In genomic region chr1:89633745-89634625, GRCh38 we compare ENCODE assay signal across 8 cellular contexts. TPM values are rescaled to one million over a fixed set of nuclear protein-coding genes. Genes with fewer than 3 reads are reported as not detected.
DNase-seq lines count a peak whose midpoint lies in the region; ATAC-seq and TF ChIP-seq lines count a peak whose summit lies in the region.

No MANE protein-coding gene starts in this region.

- no peaks in the 10 kb centered on the region for H3K36me3 ChIP-seq in Karpas-422 (ENCODE audit: insufficient read depth, low read length)

- no peaks in the 10 kb centered on the region for H3K27me3 ChIP-seq in Karpas-422 (ENCODE audit: low read length)

- no peaks in the 10 kb centered on the region for H3K79me2 ChIP-seq in Karpas-422 (ENCODE audit: low read length)

- H3K9me2 ChIP-seq in Karpas-422 (replicated peaks; ENCODE audit: insufficient read depth, low read length): no peaks in the 10 kb centered on the region

- no peaks in the 10 kb centered on the region for H3K9me3 Mint-ChIP-seq in activated CD8-positive, alpha-beta memory T cell treated with anti-CD3 and anti-CD28 coated beads, Interleukin-2, amount 10 ng/mL, durations not matched to agents 7 days and 5 days (ENCODE audit: low read depth)
- H3K9me3 Mint-ChIP-seq in activated T-cell treated with anti-CD3 and anti-CD28 coated beads, Interleukin-2, amount 50 U/mL, for 24 hours: no peaks in the 10 kb centered on the region
- H3K9me3 Mint-ChIP-seq in osteocyte (ENCODE audit: unreplicated experiment): no peaks in the 10 kb centered on the region

- no peaks in the 10 kb centered on the region for H3K9me3 ChIP-seq in Karpas-422 (ENCODE audit: low read length)

- H3K27me3 Mint-ChIP-seq in activated CD8-positive, alpha-beta memory T cell treated with anti-CD3 and anti-CD28 coated beads, Interleukin-2, amount 10 ng/mL, durations not matched to agents 7 days and 5 days: no peaks in the 10 kb centered on the region
- H3K27me3 Mint-ChIP-seq in activated T-cell treated with anti-CD3 and anti-CD28 coated beads, Interleukin-2, amount 50 U/mL, for 24 hours: no peaks in the 10 kb centered on the region
- no peaks in the 10 kb centered on the region for H3K27me3 Mint-ChIP-seq in osteocyte (ENCODE audit: unreplicated experiment)

- peak overlapping the region; percentile 94 for H3K27ac Mint-ChIP-seq in activated CD8-positive, alpha-beta memory T cell treated with anti-CD3 and anti-CD28 coated beads, Interleukin-2, amount 10 ng/mL, durations not matched to agents 7 days and 5 days
- peak overlapping the region; percentile 93 for H3K27ac Mint-ChIP-seq in activated T-cell treated with anti-CD3 and anti-CD28 coated beads, Interleukin-2, amount 50 U/mL, for 24 hours
- H3K27ac Mint-ChIP-seq in osteocyte (ENCODE audit: unreplicated experiment): peak overlapping the region; percentile 69

- H3K4me1 Mint-ChIP-seq in activated CD8-positive, alpha-beta memory T cell treated with anti-CD3 and anti-CD28 coated beads, Interleukin-2, amount 10 ng/mL, durations not matched to agents 7 days and 5 days: peaks cover 67% of the 10 kb centered on the region
- H3K4me1 Mint-ChIP-seq in activated T-cell treated with anti-CD3 and anti-CD28 coated beads, Interleukin-2, amount 50 U/mL, for 24 hours (ENCODE audit: low read depth): peaks cover 70% of the 10 kb centered on the region
- peaks cover 15% of the 10 kb centered on the region for H3K4me1 Mint-ChIP-seq in osteocyte (ENCODE audit: unreplicated experiment)

- H3K4me3 Mint-ChIP-seq in activated CD8-positive, alpha-beta memory T cell treated with anti-CD3 and anti-CD28 coated beads, Interleukin-2, amount 10 ng/mL, durations not matched to agents 7 days and 5 days: peak overlapping the region; percentile 93
- H3K4me3 Mint-ChIP-seq in activated T-cell treated with anti-CD3 and anti-CD28 coated beads, Interleukin-2, amount 50 U/mL, for 24 hours: peak overlapping the region; percentile 91
- H3K4me3 Mint-ChIP-seq in osteocyte (ENCODE audit: unreplicated experiment): peak overlapping the region; percentile 83

- no peak for DNase-seq in activated CD8-positive, alpha-beta memory T cell treated with anti-CD3 and anti-CD28 coated beads, Interleukin-2, amount 10 ng/mL, durations not matched to agents 7 days and 5 days
- no peak for DNase-seq in activated CD8-positive, alpha-beta memory T cell treated with anti-CD3 and anti-CD28 coated beads, Interleukin-2, amount 50 U/mL, for 48 hours
- DNase-seq in Karpas-422 (no peak), foreskin fibroblast (peak in 1 of 2 donors; percentile 60), osteocyte (ENCODE audit: extremely low spot score, unreplicated experiment) (no peak), dedifferentiated amniotic fluid mesenchymal stem cell (ENCODE audit: extremely low spot score) (no peak)
- no peak for DNase-seq in activated T-cell treated with anti-CD3 and anti-CD28 coated beads, Interleukin-2, amount 50 U/mL, for 24 hours
- no peak for DNase-seq in activated CD4-positive, CD25-positive, alpha-beta regulatory T cell (lab: John Stamatoyannopoulos, UW)

- H3K4me1 ChIP-seq in Karpas-422 (ENCODE audit: low read length): peaks cover 25% of the 10 kb centered on the region

- H3K4me3 ChIP-seq in Karpas-422 (ENCODE audit: low read length) (peak overlapping the region; percentile 80), foreskin fibroblast (ENCODE audit: low read depth in 1 of 2, low read length in 2 of 2) (peak overlapping the region; percentile 80 to 89)

- CTCF ChIA-PET in activated CD8-positive, alpha-beta memory T cell treated with anti-CD3 and anti-CD28 coated beads, Interleukin-2, amount 10 ng/mL, durations not matched to agents 7 days and 5 days (lab: Charles Lee): interaction anchor here (0.5 to 18.5 kb wide), 17 partner anchors 10 to 126 kb away, joined by 3 to 239 read pairs (median 4); no protein-coding TSS in a partner anchor

- peak; percentile 1 for ATAC-seq in activated CD8-positive, alpha-beta memory T cell treated with anti-CD3 and anti-CD28 coated beads, Interleukin-2, amount 10 ng/mL, durations not matched to agents 7 days and 5 days

- H3K36me3 Mint-ChIP-seq in activated CD8-positive, alpha-beta memory T cell treated with anti-CD3 and anti-CD28 coated beads, Interleukin-2, amount 10 ng/mL, durations not matched to agents 7 days and 5 days: peaks cover 36% of the 10 kb centered on the region
- H3K36me3 Mint-ChIP-seq in activated T-cell treated with anti-CD3 and anti-CD28 coated beads, Interleukin-2, amount 50 U/mL, for 24 hours (ENCODE audit: low read depth): peaks cover 67% of the 10 kb centered on the region
- no peaks in the 10 kb centered on the region for H3K36me3 Mint-ChIP-seq in osteocyte (ENCODE audit: unreplicated experiment)

- peak overlapping the region; percentile 80 for H3K4me2 ChIP-seq in Karpas-422 (ENCODE audit: low read depth, low read length, poor library complexity, severe bottlenecking)

- TF ChIP-seq CTCF in foreskin fibroblast (IDR thresholded peaks at IDR 0.05; ENCODE audit: low read depth, low read length): no peak
- no peak for TF ChIP-seq CTCF in osteocyte (IDR thresholded peaks at IDR 0.05)

- peak overlapping the region; percentile 75 for H3K9ac ChIP-seq in Karpas-422 (ENCODE audit: low read length)

- H3K27ac ChIP-seq in Karpas-422 (ENCODE audit: low read length): no peak overlapping the region

- peaks cover 6% of the 10 kb centered on the region; the same call in 1 of the 2 replicates for H4K20me1 ChIP-seq in Karpas-422 (ENCODE audit: insufficient read depth, low read depth, low read length)

- peak overlapping the region; percentile 93 for H2AFZ ChIP-seq in Karpas-422 (ENCODE audit: low read length)

RNA-seq across cellular contexts. Expression of gene LRRC8C, which starts 1.1 kb away (rescaled TPM):
- total RNA-seq in activated CD8-positive, alpha-beta memory T cell treated with anti-CD3 and anti-CD28 coated beads, Interleukin-2, amount 10 ng/mL, durations not matched to agents 7 days and 5 days: 10 to 100 TPM; 43.5 to 44.3 TPM
- total RNA-seq in Karpas-422 (2014; rRNA removed; shearing (Covaris generic); ENCODE audit: low replicate concordance): 2.4 and 8.3 TPM in 2 replicates
- 3.5 and 3.8 TPM in 2 replicates for total RNA-seq in osteocyte
